In genomic region chr1:31181515-31182343, GRCh38 we compare ENCODE assay signal across 2 cellular contexts.
TF ChIP-seq lines count a peak whose summit lies in the region.

No MANE protein-coding gene starts in this region.

TF ChIP-seq in WTC11, 78 proteins besides CTCF, POLR2A, EP300 and RAD21 (continued from another document):
- TF ChIP-seq EMX1 (CRISPR knock-in tag; IDR thresholded peaks at IDR 0.05) = no peak
- TF ChIP-seq, protein P1, sequence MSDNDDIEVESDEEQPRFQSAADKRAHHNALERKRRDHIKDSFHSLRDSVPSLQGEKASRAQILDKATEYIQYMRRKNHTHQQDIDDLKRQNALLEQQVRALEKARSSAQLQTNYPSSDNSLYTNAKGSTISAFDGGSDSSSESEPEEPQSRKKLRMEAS (CRISPR knock-in tag; IDR thresholded peaks at IDR 0.05) = peak; percentile 40; the same call in 1 of the 2 replicates
- TF ChIP-seq ETV6 (CRISPR knock-in tag; IDR thresholded peaks at IDR 0.05) = peak; percentile 41; the same call in 1 of the 2 replicates
- 0 out of 2 replicates have a peak, but pooled peaks have one; percentile 35 for TF ChIP-seq RELA (CRISPR knock-in tag; IDR thresholded peaks at IDR 0.05; ENCODE audit: borderline replicate concordance)
- TF ChIP-seq IRF1 (CRISPR knock-in tag; IDR thresholded peaks at IDR 0.05) = no peak
- TF ChIP-seq, protein P2, sequence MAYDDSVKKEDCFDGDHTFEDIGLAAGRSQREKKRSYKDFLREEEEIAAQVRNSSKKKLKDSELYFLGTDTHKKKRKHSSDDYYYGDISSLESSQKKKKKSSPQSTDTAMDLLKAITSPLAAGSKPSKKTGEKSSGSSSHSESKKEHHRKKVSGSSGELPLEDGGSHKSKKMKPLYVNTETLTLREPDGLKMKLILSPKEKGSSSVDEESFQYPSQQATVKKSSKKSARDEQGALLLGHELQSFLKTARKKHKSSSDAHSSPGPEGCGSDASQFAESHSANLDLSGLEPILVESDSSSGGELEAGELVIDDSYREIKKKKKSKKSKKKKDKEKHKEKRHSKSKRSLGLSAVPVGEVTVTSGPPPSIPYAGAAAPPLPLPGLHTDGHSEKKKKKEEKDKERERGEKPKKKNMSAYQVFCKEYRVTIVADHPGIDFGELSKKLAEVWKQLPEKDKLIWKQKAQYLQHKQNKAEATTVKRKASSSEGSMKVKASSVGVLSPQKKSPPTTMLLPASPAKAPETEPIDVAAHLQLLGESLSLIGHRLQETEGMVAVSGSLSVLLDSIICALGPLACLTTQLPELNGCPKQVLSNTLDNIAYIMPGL (CRISPR knock-in tag; IDR thresholded peaks at IDR 0.05) = no peak
- no peak for TF ChIP-seq NR2C2 (CRISPR knock-in tag; IDR thresholded peaks at IDR 0.05)
- TF ChIP-seq SOX15 (CRISPR knock-in tag; IDR thresholded peaks at IDR 0.05) = no peak
- no peak for TF ChIP-seq CREM (CRISPR knock-in tag; IDR thresholded peaks at IDR 0.05)

TF ChIP-seq in H1, 55 proteins besides CTCF, POLR2A, EP300 and RAD21:
- TF ChIP-seq, protein P1 (IDR thresholded peaks at IDR 0.05) = peak; percentile 68
- TF ChIP-seq KDM1A (IDR thresholded peaks at IDR 0.05; ENCODE audit: borderline replicate concordance, low read length) (peak; percentile 40; the same call in 1 of the 2 replicates), CHD2 (IDR thresholded peaks at IDR 0.05; ENCODE audit: low read length) (no peak), ASH2L (IDR thresholded peaks at IDR 0.05; ENCODE audit: low read length) (peak; percentile 36), GABPA (IDR thresholded peaks at IDR 0.05; ENCODE audit: borderline replicate concordance, insufficient read depth, low read length) (peak; percentile 31; the same call in 1 of the 2 replicates), CREB1 (IDR thresholded peaks at IDR 0.05) (peak; percentile 54)
